ENCODE assay signal across 10 cellular contexts in genomic region chr7:41809487-41810257, GRCh38.
DNase-seq lines count a peak whose midpoint lies in the region; ATAC-seq, FAIRE-seq and TF ChIP-seq lines count a peak whose summit lies in the region.
"Had no signal": no experiment of that assay in that cellular context is flagged by ENCODE, and none has a peak within 500 bp of the region (broad histone marks: within the 10 kb centered on the region; RNA-seq: fewer than 3 reads in every experiment).

No MANE protein-coding gene starts in this region.

- H3K36me3 Mint-ChIP-seq in activated naive CD8-positive, alpha-beta T cell treated with anti-CD3 and anti-CD28 coated beads for 36 hours, result no peaks in the 10 kb centered on the region
- no peaks in the 10 kb centered on the region for H3K36me3 Mint-ChIP-seq in natural killer cell
- H3K36me3 Mint-ChIP-seq: activated naive CD4-positive, alpha-beta T cell treated with anti-CD3 and anti-CD28 coated beads, Interleukin-2, amount 10 ng/mL, durations not matched to agents 7 days and 5 days had no signal

- FAIRE-seq in GM12892 (lab: Jason Lieb, UNC), result peak; percentile 51

- TF ChIP-seq POLR2A in GM12892 (IDR thresholded peaks at IDR 0.05; ENCODE audit: low read depth, low read length), result no peak

- no peak for TF ChIP-seq CTCF in foreskin fibroblast (IDR thresholded peaks at IDR 0.05; ENCODE audit: low read depth, low read length)
- no peak for TF ChIP-seq CTCF in natural killer cell (IDR thresholded peaks at IDR 0.05)

- no peaks in the 10 kb centered on the region for H3K27me3 Mint-ChIP-seq in activated naive CD8-positive, alpha-beta T cell treated with anti-CD3 and anti-CD28 coated beads for 36 hours
- no peaks in the 10 kb centered on the region for H3K27me3 Mint-ChIP-seq in natural killer cell (ENCODE audit: low read depth in 2 of 2)
- H3K27me3 Mint-ChIP-seq: activated naive CD4-positive, alpha-beta T cell treated with anti-CD3 and anti-CD28 coated beads, Interleukin-2, amount 10 ng/mL, durations not matched to agents 7 days and 5 days had no signal

- H3K27ac Mint-ChIP-seq in activated naive CD8-positive, alpha-beta T cell treated with anti-CD3 and anti-CD28 coated beads for 36 hours, result no peak overlapping the region
- peak overlapping the region in 1 of 2 donors; percentile 33 for H3K27ac Mint-ChIP-seq in natural killer cell
- H3K27ac Mint-ChIP-seq: activated naive CD4-positive, alpha-beta T cell treated with anti-CD3 and anti-CD28 coated beads, Interleukin-2, amount 10 ng/mL, durations not matched to agents 7 days and 5 days had no signal

- no peak overlapping the region for H3K4me3 Mint-ChIP-seq in activated naive CD8-positive, alpha-beta T cell treated with anti-CD3 and anti-CD28 coated beads for 36 hours
- H3K4me3 Mint-ChIP-seq in natural killer cell, result no peak overlapping the region
- H3K4me3 Mint-ChIP-seq: activated naive CD4-positive, alpha-beta T cell treated with anti-CD3 and anti-CD28 coated beads, Interleukin-2, amount 10 ng/mL, durations not matched to agents 7 days and 5 days had no signal

- no peak overlapping the region for H3K4me3 ChIP-seq in foreskin fibroblast (ENCODE audit: low read depth in 1 of 2, low read length in 2 of 2)

- intact Hi-C loops in natural killer cell (cut with micrococcal nuclease), result no loop called here

- peak; percentile 12 for ATAC-seq in GM21737 (IDR thresholded peaks at IDR 0.05; ENCODE audit: unreplicated experiment)
- no peak for ATAC-seq in natural killer cell
- ATAC-seq: right cardiac atrium had no signal

- H3K4me1 Mint-ChIP-seq in activated naive CD8-positive, alpha-beta T cell treated with anti-CD3 and anti-CD28 coated beads for 36 hours, result no peaks in the 10 kb centered on the region
- peaks cover 16 to 21% of the 10 kb centered on the region in 2 donors for H3K4me1 Mint-ChIP-seq in natural killer cell

- DNase-seq in GM12892 (ENCODE audit: insufficient read length) (no peak), HK-2 (ENCODE audit: unreplicated experiment) (peak; percentile 8), foreskin fibroblast (peak; percentile 41 to 43), natural killer cell (no peak), HuH-7 (ENCODE audit: low spot score) (no peak), SHP77 (lab: John Stamatoyannopoulos, UW) (no peak)
- no peak for DNase-seq in activated naive CD8-positive, alpha-beta T cell treated with anti-CD3 and anti-CD28 coated beads for 36 hours
- DNase-seq: activated naive CD4-positive, alpha-beta T cell treated with anti-CD3 and anti-CD28 coated beads, Interleukin-2, amount 10 ng/mL, durations not matched to agents 7 days and 5 days; right cardiac atrium had no signal

- no peaks in the 10 kb centered on the region for H3K9me3 Mint-ChIP-seq in activated naive CD8-positive, alpha-beta T cell treated with anti-CD3 and anti-CD28 coated beads for 36 hours
- H3K9me3 Mint-ChIP-seq in natural killer cell, result no peaks in the 10 kb centered on the region
- H3K9me3 Mint-ChIP-seq: activated naive CD4-positive, alpha-beta T cell treated with anti-CD3 and anti-CD28 coated beads, Interleukin-2, amount 10 ng/mL, durations not matched to agents 7 days and 5 days had no signal

Comparison
In these comparisons a context has a peak if more than half of its experiments do, and no peak if none do; other contexts are left out.
1. DNase-seq: peak in HK-2 (single experiment) and foreskin fibroblast (2 of 2); none in GM12892 (single experiment), activated naive CD8-positive, alpha-beta T cell treated with anti-CD3 and anti-CD28 coated beads for 36 hours (single experiment), natural killer cell (single experiment), HuH-7 (single experiment) and SHP77 (0 of 2).